Comparison of ENCODE assay signal across 21 cellular contexts in the genomic region with DNA sequence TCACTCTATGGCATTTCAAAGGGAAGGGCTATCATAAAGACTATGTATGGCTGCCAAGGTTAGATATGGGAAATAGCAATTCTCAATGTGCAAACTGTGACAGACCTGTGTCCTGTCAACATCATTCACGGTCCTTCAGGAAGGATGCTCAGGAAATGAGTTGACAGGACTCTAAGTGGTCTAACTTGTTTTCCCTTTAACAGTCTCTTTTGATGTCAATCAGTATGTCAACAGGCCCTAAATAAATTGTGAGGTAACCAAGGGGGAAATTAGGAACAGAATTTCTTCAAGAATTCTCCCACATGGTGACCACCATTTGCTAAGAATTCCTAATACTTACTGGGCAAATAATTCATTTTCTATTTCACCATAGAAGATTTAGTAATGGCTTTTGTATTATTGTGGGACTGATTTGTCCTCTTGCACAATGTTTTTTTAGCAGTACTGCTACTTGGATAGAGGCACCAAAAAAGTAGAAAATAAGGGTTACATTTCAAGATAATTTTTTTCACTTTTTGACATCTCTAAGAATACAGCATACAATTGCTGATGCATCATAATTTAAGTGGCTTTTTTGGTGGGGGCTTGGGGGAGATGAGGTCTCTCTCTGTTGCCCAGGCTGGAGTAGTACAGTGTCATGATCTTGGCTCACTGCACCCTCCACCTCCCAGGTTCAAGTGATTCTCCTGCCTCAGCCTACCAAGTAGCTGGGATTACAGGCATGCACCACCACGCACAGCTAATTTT.
DNase-seq lines count a peak whose midpoint lies in the region; ATAC-seq, FAIRE-seq and TF ChIP-seq lines count a peak whose summit lies in the region.
"Had no signal": no experiment of that assay in that cellular context is flagged by ENCODE, and none has a peak within 500 bp of the region (broad histone marks: within the 10 kb centered on the region; RNA-seq: fewer than 3 reads in every experiment).

No MANE protein-coding gene starts in this region.

- BruUV-seq in K562 (replicated peaks; lab: Mats Ljungman, UMichigan) = no TSS peak

- no peak for TF ChIP-seq EP300 in K562 (IDR thresholded peaks at IDR 0.05; ENCODE audit: low read length)

- no peaks in the 10 kb centered on the region for H3K9me1 ChIP-seq in K562 (ENCODE audit: control insufficient read depth, insufficient read depth, low read length)

- no peak for TF ChIP-seq RAD21 in K562 (CRISPR knock-in tag; conservative IDR thresholded peaks at IDR 0.05 in 1 of 2, IDR thresholded peaks at IDR 0.05 in 1 of 2)

- H3K36me3 ChIP-seq in K562 (ENCODE audit: control insufficient read depth, insufficient read depth, low read length) = no peaks in the 10 kb centered on the region
- H3K36me3 ChIP-seq: heart right ventricle, upper lobe of right lung had no signal

- H3K4me1 Mint-ChIP-seq in stimulated activated effector memory CD8-positive, alpha-beta T cell treated with anti-CD3 and anti-CD28 coated beads, Interleukin-12 subunit alpha, Interleukin-12 subunit beta, amount 100 ng/mL, for 72 hours = no peaks in the 10 kb centered on the region
- H3K4me1 Mint-ChIP-seq: naive B cell had no signal

- FAIRE-seq in K562 (lab: Jason Lieb, UNC) = no peak
- FAIRE-seq: astrocyte, H1 had no signal

- no peak for TF ChIP-seq POLR2A in K562 (conservative IDR thresholded peaks at IDR 0.05)

- in situ Hi-C loops in K562 (cut with MboI) = no loop called here

- no peak overlapping the region for H3K9ac ChIP-seq in K562 (ENCODE audit: insufficient read depth in 1 of 2, low read depth in 2 of 2, low read length in 2 of 2)

- H3K79me2 ChIP-seq in K562 (ENCODE audit: control insufficient read depth, insufficient read depth, low read length) = no peaks in the 10 kb centered on the region

- no peak overlapping the region for H2AFZ ChIP-seq in K562 (ENCODE audit: low read depth, low read length)

- H3K27ac ChIP-seq in K562 (ENCODE audit: extremely low read depth, low read depth, low read length) = no peak overlapping the region
- H3K27ac ChIP-seq: heart right ventricle, upper lobe of right lung had no signal

- H3K9me3 Mint-ChIP-seq in stimulated activated effector memory CD8-positive, alpha-beta T cell treated with anti-CD3 and anti-CD28 coated beads, Interleukin-12 subunit alpha, Interleukin-12 subunit beta, amount 100 ng/mL, for 72 hours = peaks cover 3% of the 10 kb centered on the region
- H3K9me3 Mint-ChIP-seq: stimulated activated naive CD8-positive, alpha-beta T cell treated with anti-CD3 and anti-CD28 coated beads, Interleukin-15, Interleukin-2, amounts not matched to agents 100 ng/mL and 50 ng/mL, for 24 hours had no signal

- no peaks in the 10 kb centered on the region for H3K4me1 ChIP-seq in K562 (replicated peaks in 1 of 2; ENCODE audit: control insufficient read depth in 2 of 2, insufficient read depth in 2 of 2, low read length in 2 of 2)

- no peak overlapping the region for H3K27ac Mint-ChIP-seq in stimulated activated effector memory CD8-positive, alpha-beta T cell treated with anti-CD3 and anti-CD28 coated beads, Interleukin-12 subunit alpha, Interleukin-12 subunit beta, amount 100 ng/mL, for 72 hours
- H3K27ac Mint-ChIP-seq: naive B cell; stimulated activated naive CD8-positive, alpha-beta T cell treated with anti-CD3 and anti-CD28 coated beads, Interleukin-15, Interleukin-2, amounts not matched to agents 100 ng/mL and 50 ng/mL, for 24 hours had no signal

- no peaks in the 10 kb centered on the region for H3K9me3 ChIP-seq in K562 (replicated peaks; ENCODE audit: control insufficient read depth, insufficient read depth, low read depth, low read length)
- H3K9me3 ChIP-seq: upper lobe of right lung had no signal

- CTCF ChIA-PET in K562 (lab: Yijun Ruan, JAX; ENCODE audit: low intra/inter-chr PET ratio) = no interaction called here

- 0% methylated on average over 2 of the region's 2 CpGs for WGBS in K562 (ENCODE audit: insufficient coverage, low coverage, missing lambda C conversion rate)

- H3K4me2 ChIP-seq in K562 (ENCODE audit: insufficient read depth, low read length) = no peak overlapping the region

- H3K4me3 Mint-ChIP-seq in stimulated activated effector memory CD8-positive, alpha-beta T cell treated with anti-CD3 and anti-CD28 coated beads, Interleukin-12 subunit alpha, Interleukin-12 subunit beta, amount 100 ng/mL, for 72 hours = no peak overlapping the region
- H3K4me3 Mint-ChIP-seq: naive B cell; stimulated activated naive CD8-positive, alpha-beta T cell treated with anti-CD3 and anti-CD28 coated beads, Interleukin-15, Interleukin-2, amounts not matched to agents 100 ng/mL and 50 ng/mL, for 24 hours had no signal

- no peak for ATAC-seq in K562
- ATAC-seq in stimulated activated effector memory CD8-positive, alpha-beta T cell treated with anti-CD3 and anti-CD28 coated beads, Interleukin-12 subunit alpha, Interleukin-12 subunit beta, amount 100 ng/mL, for 72 hours = no peak
- ATAC-seq: Panc1, upper lobe of right lung had no signal

- POLR2A ChIA-PET in K562 (lab: Yijun Ruan, JAX) = no interaction called here

- H4K20me1 ChIP-seq in K562 (replicated peaks; ENCODE audit: control insufficient read depth, insufficient read depth, low read length) = no peaks in the 10 kb centered on the region

- intact Hi-C loops in K562 (cut with micrococcal nuclease) = no loop called here

- no peaks in the 10 kb centered on the region for H3K27me3 ChIP-seq in K562 (ENCODE audit: control insufficient read depth in 2 of 2, insufficient read depth in 2 of 2, low read length in 2 of 2)
- H3K27me3 ChIP-seq: heart right ventricle, upper lobe of right lung had no signal

- DNase-seq in NCI-H1436 treated with DMSO at 0.1 percent for 48 hours (lab: John Stamatoyannopoulos, UW) = peak; percentile 21
- DNase-seq in NCI-H1436 (lab: John Stamatoyannopoulos, UW) = no peak
- peak; percentile 36 to 71 for DNase-seq in NCI-H1930 (lab: John Stamatoyannopoulos, UW)
- DNase-seq in K562 (ENCODE audit: extremely low read depth in 1 of 4, low spot score in 3 of 4) = no peak
- peak; percentile 55 for DNase-seq in retina
- no peak for DNase-seq in UCSD-AML1 (lab: John Stamatoyannopoulos, UW; ENCODE audit: unreplicated experiment)
- no peak for DNase-seq in stimulated activated effector memory CD8-positive, alpha-beta T cell treated with anti-CD3 and anti-CD28 coated beads, Interleukin-12 subunit alpha, Interleukin-12 subunit beta, amount 100 ng/mL, for 72 hours (ENCODE audit: low spot score in 2 of 2)
- DNase-seq in activated gamma-delta T cell treated with Interleukin-2 at 50 U/mL for 16 hours = no peak
- DNase-seq: 8988T; activated CD4-positive, alpha-beta T cell treated with anti-CD3 and anti-CD28 coated beads, Interleukin-2, amount 50 U/mL, for 1 hour; C1 segment of cervical spinal cord; heart right ventricle; KG1; naive B cell; NCI-H1048; NCI-H526; upper lobe of right lung had no signal

- H3K4me3 ChIP-seq in K562 = no peak overlapping the region
- H3K4me3 ChIP-seq: heart right ventricle, upper lobe of right lung had no signal

- TF ChIP-seq CTCF in K562 (IDR thresholded peaks at IDR 0.05 in 2 of 3, conservative IDR thresholded peaks at IDR 0.05 in 1 of 3; ENCODE audit: insufficient read depth in 2 of 3, low read depth in 1 of 3, low read length in 3 of 3) = no peak

- H3K36me3 Mint-ChIP-seq in stimulated activated effector memory CD8-positive, alpha-beta T cell treated with anti-CD3 and anti-CD28 coated beads, Interleukin-12 subunit alpha, Interleukin-12 subunit beta, amount 100 ng/mL, for 72 hours = no peaks in the 10 kb centered on the region
- H3K36me3 Mint-ChIP-seq: naive B cell had no signal

TF ChIP-seq in K562, 482 proteins besides CTCF, POLR2A, EP300 and RAD21:
- TF ChIP-seq ELF2 (CRISPR knock-in tag; IDR thresholded peaks at IDR 0.05) = no peak
- peak; percentile 48; the same call in 1 of the 2 replicates for TF ChIP-seq ZNF316 (IDR thresholded peaks at IDR 0.05)
- TF ChIP-seq, protein P1, sequence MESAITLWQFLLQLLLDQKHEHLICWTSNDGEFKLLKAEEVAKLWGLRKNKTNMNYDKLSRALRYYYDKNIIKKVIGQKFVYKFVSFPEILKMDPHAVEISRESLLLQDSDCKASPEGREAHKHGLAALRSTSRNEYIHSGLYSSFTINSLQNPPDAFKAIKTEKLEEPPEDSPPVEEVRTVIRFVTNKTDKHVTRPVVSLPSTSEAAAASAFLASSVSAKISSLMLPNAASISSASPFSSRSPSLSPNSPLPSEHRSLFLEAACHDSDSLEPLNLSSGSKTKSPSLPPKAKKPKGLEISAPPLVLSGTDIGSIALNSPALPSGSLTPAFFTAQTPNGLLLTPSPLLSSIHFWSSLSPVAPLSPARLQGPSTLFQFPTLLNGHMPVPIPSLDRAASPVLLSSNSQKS (CRISPR knock-in tag; IDR thresholded peaks at IDR 0.05) = no peak
- no peak for TF ChIP-seq ZNF592 (IDR thresholded peaks at IDR 0.05)
- TF ChIP-seq ZNF253 (CRISPR knock-in tag; conservative IDR thresholded peaks at IDR 0.05) = no peak
- TF ChIP-seq C11orf30 (IDR thresholded peaks at IDR 0.05; ENCODE audit: low read depth) = peak; percentile 10; the same call in 1 of the 2 replicates
- no peak for TF ChIP-seq MXI1 (IDR thresholded peaks at IDR 0.05; ENCODE audit: low read depth, low read length)

Comparison
In these comparisons a context has a peak if more than half of its experiments do, and no peak if none do; other contexts are left out.
1. DNase-seq: peak in NCI-H1436 treated with DMSO at 0.1 percent for 48 hours (single experiment), NCI-H1930 (2 of 2) and retina (single experiment); none in NCI-H1436 (single experiment), K562 (0 of 4), UCSD-AML1 (single experiment), stimulated activated effector memory CD8-positive, alpha-beta T cell treated with anti-CD3 and anti-CD28 coated beads, Interleukin-12 subunit alpha, Interleukin-12 subunit beta, amount 100 ng/mL, for 72 hours (0 of 2) and activated gamma-delta T cell treated with Interleukin-2 at 50 U/mL for 16 hours (single experiment).